ENCODE assay signal across 13 cellular contexts in genomic region chr14:35197015-35197414, GRCh38.
DNase-seq lines count a peak whose midpoint lies in the region; ATAC-seq and TF ChIP-seq lines count a peak whose summit lies in the region.
"Had no signal": no experiment of that assay in that cellular context is flagged by ENCODE, and none has a peak within 500 bp of the region (broad histone marks: within the 10 kb centered on the region; RNA-seq: fewer than 3 reads in every experiment).

No MANE protein-coding gene starts in this region.

- no peak overlapping the region for H2BK20ac ChIP-seq in IMR-90 (ENCODE audit: low read depth, low read length)
- no peak overlapping the region for H2BK20ac ChIP-seq in H9 (ENCODE audit: low read depth, low read length, poor library complexity, severe bottlenecking)

- H3K4me1 ChIP-seq in IMR-90 (ENCODE audit: control insufficient read depth, insufficient read depth, low read length), result peaks cover 5% of the 10 kb centered on the region
- H3K4me1 ChIP-seq in mammary epithelial cell (ENCODE audit: insufficient read depth, low read length), result peaks cover 9% of the 10 kb centered on the region
- H3K4me1 ChIP-seq in left lung, result peaks cover 0 to 24% of the 10 kb centered on the region in 2 donors
- no peaks in the 10 kb centered on the region for H3K4me1 ChIP-seq in H9 (ENCODE audit: insufficient read depth, low read length)

- no peak overlapping the region for H3K27ac ChIP-seq in IMR-90 (ENCODE audit: insufficient read depth, low read length)
- peak overlapping the region; percentile 76 for H3K27ac ChIP-seq in mammary epithelial cell (ENCODE audit: insufficient read depth, low read depth, low read length)
- peak overlapping the region in 1 of 2 donors; percentile 38 for H3K27ac ChIP-seq in left lung
- H3K27ac ChIP-seq in H9 (ENCODE audit: insufficient read length, low read depth, low read length), result no peak overlapping the region
- H3K27ac ChIP-seq: lower lobe of right lung, PC-9 had no signal

- H3K14ac ChIP-seq in IMR-90 (replicated peaks; ENCODE audit: low read depth, low read length) (0 out of 2 replicates have a peak overlapping the region, but pooled peaks have one; percentile 31), H9 (ENCODE audit: insufficient read depth, low read length) (no peak overlapping the region)

- TF ChIP-seq CTCF in Calu3 (IDR thresholded peaks at IDR 0.05; ENCODE audit: unreplicated experiment), result no peak
- no peak for TF ChIP-seq CTCF in IMR-90 (conservative IDR thresholded peaks at IDR 0.05; ENCODE audit: low read depth, low read length)
- TF ChIP-seq CTCF in mammary epithelial cell (conservative IDR thresholded peaks at IDR 0.05 in 1 of 2, IDR thresholded peaks at IDR 0.05 in 1 of 2; ENCODE audit: extremely low read depth in 1 of 2, insufficient read depth in 1 of 2, low read depth in 1 of 2, low read length in 2 of 2), result no peak
- TF ChIP-seq CTCF in left lung (IDR thresholded peaks at IDR 0.05), result no peak
- TF ChIP-seq CTCF in H9 (conservative IDR thresholded peaks at IDR 0.05), result no peak

- H3K27ac Mint-ChIP-seq in Calu3 (ENCODE audit: unreplicated experiment) (peak overlapping the region; percentile 67), H9 (no peak overlapping the region)
- H3K27ac Mint-ChIP-seq: WTC11 had no signal

- BruUV-seq in Calu3 (replicated peaks; lab: Mats Ljungman, UMichigan), result no TSS peak
- no TSS peak for BruUV-seq in IMR-90 (replicated peaks; lab: Mats Ljungman, UMichigan)
- BruUV-seq in mammary epithelial cell (replicated peaks; lab: Mats Ljungman, UMichigan), result no TSS peak

- H3K79me1 ChIP-seq in IMR-90 (ENCODE audit: low read depth in 1 of 2, low read length in 2 of 2) (peaks cover 0 to 5% of the 10 kb centered on the region in 2 experiments; a peak in 1 of 4 replicates), H9 (ENCODE audit: insufficient read depth, low read depth, low read length, poor library complexity, severe bottlenecking) (no peaks in the 10 kb centered on the region)

- no peak overlapping the region for H2BK15ac ChIP-seq in IMR-90 (ENCODE audit: low read depth, low read length)
- H2BK15ac ChIP-seq in H9 (ENCODE audit: low read depth, low read length), result no peak overlapping the region

- H3K18ac ChIP-seq in IMR-90 (ENCODE audit: low read depth, low read length), result no peak overlapping the region; the same call in 1 of the 2 replicates
- no peak overlapping the region for H3K18ac ChIP-seq in H9 (ENCODE audit: insufficient read length, low read depth, low read length)

- H3K4me3 Mint-ChIP-seq in Calu3 (ENCODE audit: low read depth, unreplicated experiment) (no peak overlapping the region), H9 (no peak overlapping the region)
- H3K4me3 Mint-ChIP-seq: WTC11 had no signal

- H3K4me1 Mint-ChIP-seq in Calu3 (ENCODE audit: low read depth, unreplicated experiment), result peaks cover 23% of the 10 kb centered on the region
- H3K4me1 Mint-ChIP-seq in H9, result no peaks in the 10 kb centered on the region
- H3K4me1 Mint-ChIP-seq: WTC11 had no signal

- intact Hi-C loops in Calu3 (cut with micrococcal nuclease; ENCODE audit: unreplicated experiment) (no loop called here), IMR-90 (cut with micrococcal nuclease) (no loop called here), mammary epithelial cell (cut with micrococcal nuclease) (no loop called here), left lung (cut with DNase I) (no loop called here)

- H3K23ac ChIP-seq in IMR-90 (ENCODE audit: low read depth, low read length) (no peak overlapping the region), H9 (ENCODE audit: insufficient read length, low read depth, low read length) (no peak overlapping the region)

- H3K36me3 Mint-ChIP-seq in Calu3 (ENCODE audit: insufficient read depth, unreplicated experiment) (no peaks in the 10 kb centered on the region), H9 (ENCODE audit: insufficient read depth in 1 of 3, low read depth in 3 of 3) (peaks cover 0 to 10% (median 6%) of the 10 kb centered on the region in 3 experiments; a peak in 4 of 7 replicates)

- H3K4me2 ChIP-seq in IMR-90 (ENCODE audit: low read depth, low read length), result peak overlapping the region; percentile 6; the same call in 1 of the 2 replicates
- H3K4me2 ChIP-seq in mammary epithelial cell (ENCODE audit: insufficient read depth, low read depth, low read length), result peak overlapping the region; percentile 6
- no peak overlapping the region for H3K4me2 ChIP-seq in H9 (ENCODE audit: insufficient read depth, insufficient read length, low read length)
- H3K4me2 ChIP-seq: PC-9 had no signal

- H3K27me3 Mint-ChIP-seq in Calu3 (ENCODE audit: unreplicated experiment) (no peaks in the 10 kb centered on the region), H9 (ENCODE audit: low read depth) (no peaks in the 10 kb centered on the region)

- DNase-seq in Calu3 (no peak), IMR-90 (peak; percentile 77), mammary epithelial cell (peak; percentile 76), left lung (no peak), COR-L47 (lab: John Stamatoyannopoulos, UW) (no peak), H9 (no peak), NCI-H526 treated with DMSO at 0.1 percent for 48 hours (lab: John Stamatoyannopoulos, UW) (no peak)
- DNase-seq in stimulated activated CD4-positive, alpha-beta T cell treated with anti-CD3 and anti-CD28 coated beads, Interleukin-2, amount 100 ng/mL, for 24 hours, result no peak
- DNase-seq: lower lobe of right lung, NCI-H146 had no signal

- no peak overlapping the region for H3T11ph ChIP-seq in H9 (ENCODE audit: low read length)

- H3K9ac ChIP-seq in IMR-90 (ENCODE audit: low read depth, low read length) (no peak overlapping the region), mammary epithelial cell (ENCODE audit: insufficient read depth, low read length) (no peak overlapping the region), H9 (ENCODE audit: extremely low read depth, insufficient read length, low read length) (no peak overlapping the region)

- no peaks in the 10 kb centered on the region for H3K79me2 ChIP-seq in mammary epithelial cell (ENCODE audit: insufficient read depth, low read length)
- no peaks in the 10 kb centered on the region for H3K79me2 ChIP-seq in H9 (ENCODE audit: insufficient read depth, low read length)

- POLR2A ChIA-PET in IMR-90 (lab: Charles Lee; ENCODE audit: unreplicated experiment), result no interaction called here

- no peak overlapping the region for H2AK9ac ChIP-seq in IMR-90 (replicated peaks; ENCODE audit: low read depth, low read length, poor library complexity)

- H2BK5ac ChIP-seq in IMR-90 (ENCODE audit: low read depth, low read length, poor library complexity, severe bottlenecking) (no peak overlapping the region), H9 (ENCODE audit: insufficient read length, low read length) (no peak overlapping the region)

- H4K5ac ChIP-seq in IMR-90 (ENCODE audit: low read depth, low read length), result peak overlapping the region; percentile 31; the same call in 1 of the 2 replicates
- no peak overlapping the region for H4K5ac ChIP-seq in H9 (ENCODE audit: insufficient read length, low read depth, low read length)

- no peak overlapping the region for H2BK12ac ChIP-seq in H9 (ENCODE audit: insufficient read length, low read depth, low read length)

- H3K36me3 ChIP-seq in IMR-90 (ENCODE audit: control insufficient read depth, insufficient read depth, low read length) (no peaks in the 10 kb centered on the region), mammary epithelial cell (ENCODE audit: insufficient read depth, low read length) (no peaks in the 10 kb centered on the region), left lung (peaks cover 0 to under 1% of the 10 kb centered on the region in 2 donors)
- H3K36me3 ChIP-seq: HAP-1, lower lobe of right lung had no signal

- peaks cover 2% of the 10 kb centered on the region; the same call in 1 of the 2 replicates for H3K9me1 ChIP-seq in IMR-90 (ENCODE audit: insufficient read depth, low read length)

- no peak overlapping the region for H2AFZ ChIP-seq in IMR-90 (replicated peaks; ENCODE audit: low read length, poor library complexity)
- peak overlapping the region; percentile 9 for H2AFZ ChIP-seq in mammary epithelial cell (ENCODE audit: low read depth, low read length)
- no peak overlapping the region for H2AFZ ChIP-seq in H9 (ENCODE audit: low read length)
- H2AFZ ChIP-seq: PC-9 had no signal

- no peak for TF ChIP-seq RAD21 in IMR-90 (IDR thresholded peaks at IDR 0.05; ENCODE audit: low read length)

- H3K9me3 ChIP-seq in IMR-90 (ENCODE audit: control insufficient read depth, insufficient read depth, low read length), result no peaks in the 10 kb centered on the region
- H3K9me3 ChIP-seq in mammary epithelial cell (replicated peaks; ENCODE audit: insufficient read depth, low read length), result no peaks in the 10 kb centered on the region
- no peaks in the 10 kb centered on the region for H3K9me3 ChIP-seq in left lung
- no peaks in the 10 kb centered on the region for H3K9me3 ChIP-seq in H9 (ENCODE audit: control insufficient read depth, low read depth, low read length)
- H3K9me3 ChIP-seq: HAP-1, lower lobe of right lung had no signal

- no peak for TF ChIP-seq POLR2A in IMR-90 (IDR thresholded peaks at IDR 0.05; ENCODE audit: low read depth, low read length)

- H4K20me1 ChIP-seq in IMR-90 (ENCODE audit: insufficient read depth, low read length), result no peaks in the 10 kb centered on the region
- H4K20me1 ChIP-seq in mammary epithelial cell (ENCODE audit: insufficient read depth, low read length), result no peaks in the 10 kb centered on the region
- H4K20me1 ChIP-seq in H9 (ENCODE audit: control insufficient read depth, insufficient read depth, insufficient read length), result no peaks in the 10 kb centered on the region

- H3K27me3 ChIP-seq in IMR-90 (ENCODE audit: control insufficient read depth, insufficient read depth, low read length) (no peaks in the 10 kb centered on the region), mammary epithelial cell (ENCODE audit: insufficient read depth, low read length) (no peaks in the 10 kb centered on the region), left lung (no peaks in the 10 kb centered on the region), H9 (ENCODE audit: insufficient read depth, low read length) (no peaks in the 10 kb centered on the region)

- ATAC-seq in IMR-90 (ENCODE audit: low read depth), result peak; percentile 76
- ATAC-seq in left lung, result peak; percentile 20
- ATAC-seq: WTC11 had no signal

- H3K4ac ChIP-seq in IMR-90 (ENCODE audit: low read depth, low read length) (no peak overlapping the region), H9 (ENCODE audit: low read depth, low read length) (no peak overlapping the region)

- H3K56ac ChIP-seq in IMR-90 (ENCODE audit: extremely low read depth, insufficient read depth, low read length), result no peak overlapping the region
- H3K56ac ChIP-seq in H9 (ENCODE audit: insufficient read length, low read depth, low read length), result no peak overlapping the region

- H4K8ac ChIP-seq in IMR-90 (ENCODE audit: low read depth in 2 of 2, low read length in 2 of 2) (no peak overlapping the region), H9 (replicated peaks; ENCODE audit: insufficient read length, low read depth, low read length) (no peak overlapping the region)

- dilution Hi-C loops in IMR-90 (cut with HindIII; ENCODE audit: low sequenced_read_pairs, unreplicated experiment) (no loop called here), mammary epithelial cell (cut with HindIII; ENCODE audit: low sequenced_read_pairs) (no loop called here)

- CTCF ChIA-PET in Calu3 (lab: Charles Lee), result no interaction called here
- CTCF ChIA-PET in IMR-90 (lab: Yijun Ruan, JAX), result no interaction called here
- CTCF ChIA-PET in mammary epithelial cell (lab: Charles Lee; ENCODE audit: low non-redundant PET), result no interaction called here

- no peak overlapping the region for H4K91ac ChIP-seq in IMR-90 (ENCODE audit: insufficient read depth, low read depth, low read length)
- H4K91ac ChIP-seq in H9 (ENCODE audit: insufficient read length, low read depth, low read length), result no peak overlapping the region

- H3K4me3 ChIP-seq in IMR-90 (ENCODE audit: insufficient read depth, low read depth, low read length), result no peak overlapping the region
- no peak overlapping the region for H3K4me3 ChIP-seq in mammary epithelial cell (replicated peaks in 1 of 3; ENCODE audit: insufficient read depth in 1 of 3, low read depth in 2 of 3, low read length in 3 of 3)
- no peak overlapping the region for H3K4me3 ChIP-seq in left lung
- H3K4me3 ChIP-seq: HAP-1, lower lobe of right lung, PC-9 had no signal

- WGBS in IMR-90 (ENCODE audit: extremely low coverage in 2 of 2, insufficient read length in 1 of 2), 2 experiments, result no CpG with 5 or more reads among the region's 1 CpG
- WGBS in mammary epithelial cell (ENCODE audit: low coverage, missing lambda C conversion rate), result 29% methylated on average over 1 of the region's 1 CpG
- no CpG with 5 or more reads among the region's 1 CpG for WGBS in H9 (ENCODE audit: extremely low coverage, insufficient read length, low lambda C conversion rate)

- H2AK5ac ChIP-seq in IMR-90 (ENCODE audit: low read depth, low read length), result no peak overlapping the region
- no peak overlapping the region for H2AK5ac ChIP-seq in H9 (ENCODE audit: insufficient read length, low read length)

- in situ Hi-C loops in IMR-90 (cut with MboI; ENCODE audit: low sequenced_read_pairs), result no loop called here
- in situ Hi-C loops in mammary epithelial cell (cut with MboI; ENCODE audit: low sequenced_read_pairs in 2 of 2), result no loop called here

- H2BK120ac ChIP-seq in IMR-90 (ENCODE audit: low read depth, low read length) (no peak overlapping the region), H9 (ENCODE audit: low read depth, low read length, poor library complexity, severe bottlenecking) (no peak overlapping the region)

- H3K9me3 Mint-ChIP-seq in Calu3 (ENCODE audit: low read depth, unreplicated experiment) (no peaks in the 10 kb centered on the region), H9 (no peaks in the 10 kb centered on the region; a peak in 1 of 5 replicates)

- no peaks in the 10 kb centered on the region for H3K23me2 ChIP-seq in H9 (ENCODE audit: insufficient read length, low read depth, low read length, poor library complexity, severe bottlenecking)

Comparison
In these comparisons a context has a peak if more than half of its experiments do, and no peak if none do; other contexts are left out.
1. DNase-seq: peak in IMR-90 (single experiment) and mammary epithelial cell (single experiment); none in Calu3 (single experiment), left lung (0 of 2), COR-L47 (single experiment), stimulated activated CD4-positive, alpha-beta T cell treated with anti-CD3 and anti-CD28 coated beads, Interleukin-2, amount 100 ng/mL, for 24 hours (0 of 2), H9 (single experiment) and NCI-H526 treated with DMSO at 0.1 percent for 48 hours (single experiment).